In the genomic region with DNA sequence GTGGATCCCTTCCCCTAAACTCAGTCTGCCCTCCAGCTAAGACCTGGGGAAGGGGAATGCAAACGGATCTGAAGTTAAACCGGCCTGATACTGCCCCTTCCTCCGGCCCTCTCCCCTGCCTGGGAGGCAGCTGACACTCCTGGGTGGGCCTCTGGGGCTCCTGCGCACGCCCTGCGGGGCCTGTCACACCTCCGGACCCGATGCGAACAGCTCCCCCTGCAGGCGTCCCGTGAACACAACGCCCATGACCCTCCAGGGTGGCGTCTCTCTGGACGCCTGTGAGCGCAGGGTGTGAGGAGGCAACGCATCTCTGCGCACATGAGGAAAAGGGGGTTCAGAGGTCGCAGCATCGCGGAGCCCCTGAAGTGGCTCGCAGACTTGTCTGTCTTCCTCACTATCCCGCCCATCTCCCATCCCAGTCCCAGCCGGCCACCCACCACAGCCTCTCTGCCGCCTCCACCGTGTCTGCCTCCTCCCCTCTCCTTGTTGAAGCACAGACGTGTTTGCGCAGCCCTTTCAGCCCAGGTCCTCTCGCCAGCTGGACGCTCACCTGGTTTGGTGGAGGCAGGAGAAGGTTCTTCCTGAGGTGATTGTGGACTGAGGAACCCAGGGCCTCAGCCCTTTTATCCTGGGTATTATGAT, we compare ENCODE assay signal across 11 cellular contexts. TPM values are rescaled to one million over a fixed set of nuclear protein-coding genes. Genes with fewer than 3 reads are reported as not detected.
DNase-seq lines count a peak whose midpoint lies in the region; ATAC-seq and TF ChIP-seq lines count a peak whose summit lies in the region.
"Had no signal": no experiment of that assay in that cellular context is flagged by ENCODE, and none has a peak within 500 bp of the region (broad histone marks: within the 10 kb centered on the region; RNA-seq: fewer than 3 reads in every experiment).

No MANE protein-coding gene starts in this region.

- H3K27me3 ChIP-seq in SU-DHL-6 (ENCODE audit: low read length), result no peaks in the 10 kb centered on the region

- H3F3A ChIP-seq in SU-DHL-6 (ENCODE audit: insufficient read depth), result no peaks in the 10 kb centered on the region

- no peak overlapping the region for H3K9ac ChIP-seq in SU-DHL-6 (ENCODE audit: low read length)

- no peak overlapping the region for H3K27ac ChIP-seq in SU-DHL-6 (ENCODE audit: low read depth, low read length)

- H3K4me3 ChIP-seq in SU-DHL-6 (ENCODE audit: insufficient read depth, low read length, poor library complexity, severe bottlenecking), result no peak overlapping the region

- DNase-seq in COLO668 (lab: John Stamatoyannopoulos, UW; ENCODE audit: unreplicated experiment), result peak; percentile 5
- peak; percentile 8 for DNase-seq in GM19238 (ENCODE audit: insufficient read length, low spot score)
- peak; percentile 30 for DNase-seq in myocyte (ENCODE audit: low read depth)
- DNase-seq in NCI-H774 (lab: John Stamatoyannopoulos, UW), result no peak
- DNase-seq in GDM1 (lab: John Stamatoyannopoulos, UW), result no peak
- DNase-seq: NCI-H526 treated with DMSO at 0.1 percent for 48 hours had no signal

- no peaks in the 10 kb centered on the region for H3K9me2 ChIP-seq in SU-DHL-6 (replicated peaks; ENCODE audit: insufficient read depth, low read length)

- H3K36me3 ChIP-seq in SU-DHL-6 (ENCODE audit: low read length), result no peaks in the 10 kb centered on the region

- peaks cover 14% of the 10 kb centered on the region; the same call in 1 of the 2 replicates for H3K9me3 ChIP-seq in SU-DHL-6 (ENCODE audit: insufficient read depth, low read length)

- TF ChIP-seq CTCF in SU-DHL-6 (IDR thresholded peaks at IDR 0.05; ENCODE audit: insufficient read depth, low read length, poor library complexity, severe bottlenecking), result peak; percentile 12

- no peak overlapping the region for H3K4me2 ChIP-seq in SU-DHL-6 (ENCODE audit: low read depth, low read length, poor library complexity, severe bottlenecking)

- H4K20me1 ChIP-seq in SU-DHL-6 (ENCODE audit: low read depth, low read length), result no peaks in the 10 kb centered on the region

- H2AFZ ChIP-seq in SU-DHL-6 (ENCODE audit: low read depth, low read length, severe bottlenecking), result no peak overlapping the region

- ATAC-seq in GM21723 (IDR thresholded peaks at IDR 0.05; ENCODE audit: unreplicated experiment), result no peak
- ATAC-seq in HG02610 (IDR thresholded peaks at IDR 0.05; ENCODE audit: unreplicated experiment), result no peak

- H3K79me2 ChIP-seq in SU-DHL-6 (ENCODE audit: insufficient read depth, low read length), result no peaks in the 10 kb centered on the region

RNA-seq across cellular contexts. Expression of gene LCE3A, which starts 0.4 kb away (rescaled TPM):
- total RNA-seq in myocyte, result not detected in 2 replicates
- not detected for polyA plus RNA-seq in myocyte (2012)
- total RNA-seq: cerebellum, H1 had no signal
- polyA plus RNA-seq: H1 had no signal

RNA-seq across cellular contexts. Expression of gene LCE3B, which starts 9.7 kb away (rescaled TPM):
- not detected in 2 replicates for total RNA-seq in myocyte
- polyA plus RNA-seq in myocyte (2012), result not detected
- total RNA-seq: cerebellum, H1 had no signal
- polyA plus RNA-seq: H1 had no signal

RNA-seq across cellular contexts. Expression of gene LCE3C, which starts 23.3 kb away (rescaled TPM):
- total RNA-seq in myocyte, result not detected in 2 replicates
- polyA plus RNA-seq in myocyte (2012), result not detected
- total RNA-seq: cerebellum, H1 had no signal
- polyA plus RNA-seq: H1 had no signal

RNA-seq across cellular contexts. Expression of gene LCE2D, which starts 39.9 kb away (rescaled TPM):
- not detected in 2 replicates for total RNA-seq in myocyte
- not detected for polyA plus RNA-seq in myocyte (2012)
- total RNA-seq: cerebellum, H1 had no signal
- polyA plus RNA-seq: H1 had no signal

RNA-seq across cellular contexts. Expression of gene LCE3D, which starts 43.0 kb away (rescaled TPM):
- not detected in 2 replicates for total RNA-seq in myocyte
- polyA plus RNA-seq in myocyte (2012), result not detected
- total RNA-seq: cerebellum, H1 had no signal
- polyA plus RNA-seq: H1 had no signal

Comparison
In these comparisons a context has a peak if more than half of its experiments do, and no peak if none do; other contexts are left out.
1. DNase-seq: peak in COLO668 (single experiment), GM19238 (single experiment) and myocyte (single experiment); none in NCI-H774 (single experiment) and GDM1 (single experiment).